Comparison of ENCODE assay signal across 22 cellular contexts in genomic region chr16:48210747-48211146, GRCh38. TPM values are rescaled to one million over a fixed set of nuclear protein-coding genes. Genes with fewer than 3 reads are reported as not detected.
DNase-seq lines count a peak whose midpoint lies in the region; ATAC-seq and TF ChIP-seq lines count a peak whose summit lies in the region.
"Had no signal": no experiment of that assay in that cellular context is flagged by ENCODE, and none has a peak within 500 bp of the region (broad histone marks: within the 10 kb centered on the region; RNA-seq: fewer than 3 reads in every experiment).

No MANE protein-coding gene starts in this region.

- no peak overlapping the region for H2BK15ac ChIP-seq in H9 (ENCODE audit: low read depth, low read length)

- no peak overlapping the region for H2BK5ac ChIP-seq in H9 (ENCODE audit: insufficient read length, low read length)

- 49% methylated on average over 5 of the region's 6 CpGs for WGBS in right lobe of liver (ENCODE audit: insufficient coverage, low coverage, low lambda C conversion rate, missing lambda C conversion rate)
- WGBS in thyroid gland, 2 donors = 80 to 88% methylated on average over 5 to 6 of the region's 6 CpGs
- no CpG with 5 or more reads among the region's 6 CpGs for WGBS in H9 (ENCODE audit: extremely low coverage, insufficient read length, low lambda C conversion rate)

- H4K5ac ChIP-seq in H9 (ENCODE audit: insufficient read length, low read depth, low read length) = no peak overlapping the region

- H3K4me3 ChIP-seq in breast epithelium (no peak overlapping the region), right lobe of liver (no peak overlapping the region), thyroid gland (replicated peaks in 1 of 3) (no peak overlapping the region)

- intact Hi-C loops in breast epithelium (cut with DNase I; ENCODE audit: low total_unique reads) = no loop called here
- intact Hi-C loops in right lobe of liver (cut with DNase I) = no loop called here
- intact Hi-C loops in thyroid gland (cut with DNase I) = no loop called here
- intact Hi-C loops in activated CD4-positive, alpha-beta memory T cell treated with anti-CD3 and anti-CD28 coated beads for 36 hours (cut with micrococcal nuclease) = no loop called here

- H3K27ac ChIP-seq in breast epithelium (peak overlapping the region; percentile 44 to 52), right lobe of liver (peak overlapping the region; percentile 28 to 61 (median 50)), thyroid gland (no peak overlapping the region), caudate nucleus (ENCODE audit: low read depth, low read length) (no peak overlapping the region), H9 (ENCODE audit: insufficient read length, low read depth, low read length) (no peak overlapping the region)

- H2AK5ac ChIP-seq in H9 (ENCODE audit: insufficient read length, low read length) = no peak overlapping the region

- TF ChIP-seq POLR2A in breast epithelium (IDR thresholded peaks at IDR 0.05) = no peak
- TF ChIP-seq POLR2A in right lobe of liver (IDR thresholded peaks at IDR 0.05) = no peak
- no peak for TF ChIP-seq POLR2A in thyroid gland (IDR thresholded peaks at IDR 0.05)

- DNase-seq in breast epithelium (ENCODE audit: low spot score in 2 of 2) (peak; percentile 70 to 80), left lobe of liver (ENCODE audit: low spot score) (peak; percentile 86), right lobe of liver (peak; percentile 69 to 89 (median 88)), thyroid gland (peak; percentile 4 to 6), NCI-H774 (lab: John Stamatoyannopoulos, UW) (no peak), caudate nucleus (lab: John Stamatoyannopoulos, UW) (no peak), H9 (no peak)
- DNase-seq in activated CD4-positive, alpha-beta memory T cell treated with anti-CD3 and anti-CD28 coated beads for 36 hours = no peak
- DNase-seq: C1 segment of cervical spinal cord; Calu3; CD4-positive, alpha-beta memory T cell; COR-L47; DMS53; DMS79 treated with DMSO at 0.1 percent for 48 hours; GF-D8; H7 had no signal

- H3K4me2 ChIP-seq in H9 (ENCODE audit: insufficient read depth, insufficient read length, low read length) = no peak overlapping the region

- no peaks in the 10 kb centered on the region for H3K9me3 ChIP-seq in breast epithelium
- no peaks in the 10 kb centered on the region for H3K9me3 ChIP-seq in right lobe of liver
- no peaks in the 10 kb centered on the region for H3K9me3 ChIP-seq in thyroid gland
- H3K9me3 ChIP-seq in H9 (ENCODE audit: control insufficient read depth, low read depth, low read length) = no peaks in the 10 kb centered on the region

- H3K56ac ChIP-seq in H9 (ENCODE audit: insufficient read length, low read depth, low read length) = no peak overlapping the region

- H3K4me1 Mint-ChIP-seq in activated CD4-positive, alpha-beta memory T cell treated with anti-CD3 and anti-CD28 coated beads for 36 hours (ENCODE audit: low read depth) = no peaks in the 10 kb centered on the region
- H3K4me1 Mint-ChIP-seq in H9 = peaks cover 3 to 11% of the 10 kb centered on the region in 2 experiments; a peak in 2 of 4 replicates
- H3K4me1 Mint-ChIP-seq: CD4-positive, alpha-beta memory T cell had no signal

- no peak overlapping the region for H2BK12ac ChIP-seq in H9 (ENCODE audit: insufficient read length, low read depth, low read length)

- H3K36me3 ChIP-seq in breast epithelium = no peaks in the 10 kb centered on the region
- no peaks in the 10 kb centered on the region for H3K36me3 ChIP-seq in right lobe of liver
- no peaks in the 10 kb centered on the region for H3K36me3 ChIP-seq in thyroid gland

- no peak overlapping the region for H2AFZ ChIP-seq in H9 (ENCODE audit: low read length)

- CTCF ChIA-PET in activated CD4-positive, alpha-beta memory T cell treated with anti-CD3 and anti-CD28 coated beads for 36 hours (lab: Charles Lee) = no interaction called here

- H3T11ph ChIP-seq in H9 (ENCODE audit: low read length) = no peak overlapping the region

- POLR2A ChIA-PET in activated CD4-positive, alpha-beta memory T cell treated with anti-CD3 and anti-CD28 coated beads for 36 hours (lab: Charles Lee) = no interaction called here

- no peaks in the 10 kb centered on the region for H3K23me2 ChIP-seq in H9 (ENCODE audit: insufficient read length, low read depth, low read length, poor library complexity, severe bottlenecking)

- no peak for TF ChIP-seq CTCF in breast epithelium (IDR thresholded peaks at IDR 0.05)
- no peak for TF ChIP-seq CTCF in right lobe of liver (IDR thresholded peaks at IDR 0.05)
- TF ChIP-seq CTCF in thyroid gland (IDR thresholded peaks at IDR 0.05) = no peak
- TF ChIP-seq CTCF in H9 (conservative IDR thresholded peaks at IDR 0.05) = no peak

- ATAC-seq in left lobe of liver (peak; percentile 88), right lobe of liver (peak; percentile 76 to 94 (median 89))
- ATAC-seq: HCT116 had no signal

- no peak overlapping the region for H2BK20ac ChIP-seq in H9 (ENCODE audit: low read depth, low read length, poor library complexity, severe bottlenecking)

- H3K79me2 ChIP-seq in H9 (ENCODE audit: insufficient read depth, low read length) = no peaks in the 10 kb centered on the region

- no peaks in the 10 kb centered on the region for H3K36me3 Mint-ChIP-seq in activated CD4-positive, alpha-beta memory T cell treated with anti-CD3 and anti-CD28 coated beads for 36 hours
- no peaks in the 10 kb centered on the region for H3K36me3 Mint-ChIP-seq in H9 (ENCODE audit: insufficient read depth in 1 of 3, low read depth in 3 of 3)
- H3K36me3 Mint-ChIP-seq: CD4-positive, alpha-beta memory T cell had no signal

- no peak overlapping the region for H4K8ac ChIP-seq in H9 (replicated peaks; ENCODE audit: insufficient read length, low read depth, low read length)

- no peak overlapping the region for H3K18ac ChIP-seq in H9 (ENCODE audit: insufficient read length, low read depth, low read length)

- no peak overlapping the region for H3K27ac Mint-ChIP-seq in activated CD4-positive, alpha-beta memory T cell treated with anti-CD3 and anti-CD28 coated beads for 36 hours
- H3K27ac Mint-ChIP-seq in H9 = no peak overlapping the region

- H3K79me1 ChIP-seq in H9 (ENCODE audit: insufficient read depth, low read depth, low read length, poor library complexity, severe bottlenecking) = no peaks in the 10 kb centered on the region

- no peak overlapping the region for H2BK120ac ChIP-seq in H9 (ENCODE audit: low read depth, low read length, poor library complexity, severe bottlenecking)

- no peak overlapping the region for H3K9ac ChIP-seq in H9 (ENCODE audit: extremely low read depth, insufficient read length, low read length)

- no peaks in the 10 kb centered on the region for H3K27me3 ChIP-seq in breast epithelium
- H3K27me3 ChIP-seq in right lobe of liver = no peaks in the 10 kb centered on the region
- no peaks in the 10 kb centered on the region for H3K27me3 ChIP-seq in thyroid gland
- H3K27me3 ChIP-seq in H9 (ENCODE audit: insufficient read depth, low read length) = no peaks in the 10 kb centered on the region

- no peaks in the 10 kb centered on the region for H3K4me1 ChIP-seq in breast epithelium
- H3K4me1 ChIP-seq in right lobe of liver = peaks cover 0 to 26% (median 10%) of the 10 kb centered on the region in 4 donors
- no peaks in the 10 kb centered on the region for H3K4me1 ChIP-seq in thyroid gland
- no peaks in the 10 kb centered on the region; the same call in 1 of the 2 replicates for H3K4me1 ChIP-seq in H9 (ENCODE audit: insufficient read depth, low read length)

- H3K9me3 Mint-ChIP-seq in activated CD4-positive, alpha-beta memory T cell treated with anti-CD3 and anti-CD28 coated beads for 36 hours = no peaks in the 10 kb centered on the region
- H3K9me3 Mint-ChIP-seq in H9 = no peaks in the 10 kb centered on the region
- H3K9me3 Mint-ChIP-seq: CD4-positive, alpha-beta memory T cell had no signal

- H4K91ac ChIP-seq in H9 (ENCODE audit: insufficient read length, low read depth, low read length) = no peak overlapping the region

- H3K4me3 Mint-ChIP-seq in activated CD4-positive, alpha-beta memory T cell treated with anti-CD3 and anti-CD28 coated beads for 36 hours = no peak overlapping the region
- no peak overlapping the region for H3K4me3 Mint-ChIP-seq in H9
- H3K4me3 Mint-ChIP-seq: CD4-positive, alpha-beta memory T cell had no signal

- no peak overlapping the region for H3K23ac ChIP-seq in H9 (ENCODE audit: insufficient read length, low read depth, low read length)

- peaks cover 6% of the 10 kb centered on the region for H3K27me3 Mint-ChIP-seq in activated CD4-positive, alpha-beta memory T cell treated with anti-CD3 and anti-CD28 coated beads for 36 hours
- H3K27me3 Mint-ChIP-seq in H9 (ENCODE audit: low read depth) = peaks cover 4% of the 10 kb centered on the region

- H3K14ac ChIP-seq in H9 (ENCODE audit: insufficient read depth, low read length) = no peak overlapping the region; the same call in 1 of the 2 replicates

- no peak overlapping the region for H3K4ac ChIP-seq in H9 (ENCODE audit: low read depth, low read length)

- no peaks in the 10 kb centered on the region for H4K20me1 ChIP-seq in H9 (ENCODE audit: control insufficient read depth, insufficient read depth, insufficient read length)

RNA-seq across cellular contexts. Expression of gene LONP2, which starts 33.4 kb away (rescaled TPM):
- 100 to 1,000 TPM in 1 of 3 donors, 10 to 100 TPM in 2; 66.6 to 106 (median 98.9) TPM for total RNA-seq in breast epithelium
- total RNA-seq in left lobe of liver = 162 TPM
- total RNA-seq in right lobe of liver = 100 to 1,000 TPM; 102 to 164 (median 153) TPM
- total RNA-seq in thyroid gland = 100 to 1,000 TPM; 108 to 124 (median 116) TPM
- total RNA-seq in activated CD4-positive, alpha-beta memory T cell treated with anti-CD3 and anti-CD28 coated beads for 36 hours = 10 to 100 TPM; 56.6 to 56.8 TPM
- total RNA-seq in H9 (2021) = 27.8 and 28.2 TPM in 2 replicates

RNA-seq across cellular contexts. Expression of gene ABCC11, which starts 36.6 kb away (rescaled TPM):
- total RNA-seq in breast epithelium (10 to 100 TPM in 1 of 3 donors, 1 to 10 TPM in 1, under 1 TPM in 1; 0.32 to 31.8 (median 5.4) TPM), left lobe of liver (5.8 TPM), right lobe of liver (1 to 10 TPM; 2.1 to 7.6 (median 3.3) TPM), thyroid gland (under 1 TPM in 1 of 4 donors, not detected in 3; 0.27 TPM), H9 (2021) (0.24 and 0.33 TPM in 2 replicates)
- total RNA-seq in activated CD4-positive, alpha-beta memory T cell treated with anti-CD3 and anti-CD28 coated beads for 36 hours = under 1 TPM; 0.15 to 0.33 TPM
- total RNA-seq: A172; A673; CD4-positive, alpha-beta memory T cell; Daoy; H1 had no signal

RNA-seq across cellular contexts. Expression of gene ABCC12, which starts 55.0 kb away (rescaled TPM):
- total RNA-seq in breast epithelium (1 to 10 TPM in 1 of 3 donors, under 1 TPM in 1, not detected in 1; 0.15 to 1.6 TPM), left lobe of liver (0.08 TPM), right lobe of liver (under 1 TPM in 1 of 6 experiments, not detected in 5; 0.07 TPM), thyroid gland (under 1 TPM in 1 of 4 donors, not detected in 3; 0.13 TPM), H9 (2021) (0.09 TPM in 1 of 2 replicates, not detected in the other)
- total RNA-seq in activated CD4-positive, alpha-beta memory T cell treated with anti-CD3 and anti-CD28 coated beads for 36 hours = not detected
- total RNA-seq: A172; A673; Calu3; CD4-positive, alpha-beta memory T cell; Daoy; G401; H1; H7 had no signal

Comparison
In these comparisons a context has a peak if more than half of its experiments do, and no peak if none do; other contexts are left out.
1. DNase-seq: peak in breast epithelium (2 of 2), left lobe of liver (single experiment), right lobe of liver (3 of 3) and thyroid gland (2 of 2); none in activated CD4-positive, alpha-beta memory T cell treated with anti-CD3 and anti-CD28 coated beads for 36 hours (single experiment), NCI-H774 (single experiment), caudate nucleus (0 of 61) and H9 (single experiment).
2. H3K27ac ChIP-seq: peak in breast epithelium (2 of 2) and right lobe of liver (3 of 3); none in thyroid gland (0 of 3), caudate nucleus (single experiment) and H9 (single experiment).